ENCODE assay signal across 18 cellular contexts in the genomic region with DNA sequence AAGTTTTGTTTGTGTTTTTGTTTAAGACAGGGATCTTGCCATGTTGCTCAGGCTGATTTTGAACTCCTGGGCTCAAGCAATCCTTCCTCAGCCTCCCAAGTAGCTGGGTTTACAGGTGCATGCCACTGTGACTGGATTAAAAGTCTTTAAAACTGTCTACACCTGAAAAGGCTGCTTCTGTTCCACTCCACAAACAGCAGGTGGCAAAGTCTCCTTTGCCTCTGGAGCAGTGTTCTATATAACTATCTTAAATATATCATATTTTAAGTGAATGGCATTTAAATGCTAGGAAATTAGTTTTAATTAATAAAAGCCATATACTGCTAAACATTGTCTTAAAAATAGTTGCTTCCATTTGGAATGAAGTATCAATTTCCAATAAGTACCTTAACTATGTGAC.
DNase-seq lines count a peak whose midpoint lies in the region; ATAC-seq and TF ChIP-seq lines count a peak whose summit lies in the region.
"Had no signal": no experiment of that assay in that cellular context is flagged by ENCODE, and none has a peak within 500 bp of the region (broad histone marks: within the 10 kb centered on the region; RNA-seq: fewer than 3 reads in every experiment).

No MANE protein-coding gene starts in this region.

- H3K4me3 ChIP-seq in AG04450 (ENCODE audit: low read depth, low read length) (no peak overlapping the region), astrocyte of the cerebellum (ENCODE audit: low read depth, low read length) (no peak overlapping the region)
- H3K4me3 ChIP-seq: BLaER1, right atrium auricular region, upper lobe of left lung had no signal

- CTCF ChIA-PET in AG04450 (lab: Charles Lee): interaction anchor here (1.2 kb wide), 1 partner anchor 168 kb away, joined by 3 read pairs; no protein-coding TSS in a partner anchor

- in situ Hi-C loops in astrocyte of the cerebellum (cut with HindIII; ENCODE audit: low sequenced_read_pairs): no loop called here

- H3K27me3 ChIP-seq in AG04450 (ENCODE audit: control insufficient read depth, insufficient read depth, low read length): peaks cover 6% of the 10 kb centered on the region
- H3K27me3 ChIP-seq: BLaER1, right atrium auricular region, upper lobe of left lung had no signal

- H3K9me3 Mint-ChIP-seq in HFFc6 (no peaks in the 10 kb centered on the region), glutamatergic neuron (ENCODE audit: unreplicated experiment) (no peaks in the 10 kb centered on the region)
- H3K9me3 Mint-ChIP-seq: activated CD4-positive, alpha-beta T cell treated with anti-CD3 and anti-CD28 coated beads, Interleukin-2, amount 10 ng/mL, durations not matched to agents 7 days and 5 days; naive thymus-derived CD4-positive, alpha-beta T cell; stimulated activated effector memory CD8-positive, alpha-beta T cell treated with anti-CD3 and anti-CD28 coated beads, Interleukin-12 subunit alpha, Interleukin-12 subunit beta, amount 100 ng/mL, for 72 hours had no signal

- H3K27me3 Mint-ChIP-seq in HFFc6 (ENCODE audit: insufficient read depth): peaks cover 9% of the 10 kb centered on the region
- H3K27me3 Mint-ChIP-seq in glutamatergic neuron (ENCODE audit: unreplicated experiment): no peaks in the 10 kb centered on the region

- H3K4me1 Mint-ChIP-seq in HFFc6 (ENCODE audit: low read depth) (no peaks in the 10 kb centered on the region), glutamatergic neuron (ENCODE audit: low read depth, unreplicated experiment) (no peaks in the 10 kb centered on the region)
- H3K4me1 Mint-ChIP-seq: activated CD4-positive, alpha-beta T cell treated with anti-CD3 and anti-CD28 coated beads, Interleukin-2, amount 10 ng/mL, durations not matched to agents 7 days and 5 days; naive thymus-derived CD4-positive, alpha-beta T cell; stimulated activated effector memory CD8-positive, alpha-beta T cell treated with anti-CD3 and anti-CD28 coated beads, Interleukin-12 subunit alpha, Interleukin-12 subunit beta, amount 100 ng/mL, for 72 hours had no signal

- no peak overlapping the region for H3K27ac Mint-ChIP-seq in HFFc6
- H3K27ac Mint-ChIP-seq in glutamatergic neuron (ENCODE audit: unreplicated experiment): no peak overlapping the region
- H3K27ac Mint-ChIP-seq: activated CD4-positive, alpha-beta T cell treated with anti-CD3 and anti-CD28 coated beads, Interleukin-2, amount 10 ng/mL, durations not matched to agents 7 days and 5 days; naive thymus-derived CD4-positive, alpha-beta T cell; stimulated activated effector memory CD8-positive, alpha-beta T cell treated with anti-CD3 and anti-CD28 coated beads, Interleukin-12 subunit alpha, Interleukin-12 subunit beta, amount 100 ng/mL, for 72 hours had no signal

- POLR2A ChIA-PET in AG04450 (lab: Yijun Ruan, JAX): no interaction called here

- no peaks in the 10 kb centered on the region for H3K9me3 ChIP-seq in AG04450 (ENCODE audit: control insufficient read depth, insufficient read depth, low read length)
- H3K9me3 ChIP-seq: BLaER1, right atrium auricular region, upper lobe of left lung had no signal

- H3K4me3 Mint-ChIP-seq in HFFc6: no peak overlapping the region
- H3K4me3 Mint-ChIP-seq in glutamatergic neuron (ENCODE audit: unreplicated experiment): no peak overlapping the region
- H3K4me3 Mint-ChIP-seq: activated CD4-positive, alpha-beta T cell treated with anti-CD3 and anti-CD28 coated beads, Interleukin-2, amount 10 ng/mL, durations not matched to agents 7 days and 5 days; naive thymus-derived CD4-positive, alpha-beta T cell; stimulated activated effector memory CD8-positive, alpha-beta T cell treated with anti-CD3 and anti-CD28 coated beads, Interleukin-12 subunit alpha, Interleukin-12 subunit beta, amount 100 ng/mL, for 72 hours had no signal

- TF ChIP-seq CTCF in AG04450 (IDR thresholded peaks at IDR 0.05; ENCODE audit: low read depth, low read length): peak; percentile 42
- TF ChIP-seq CTCF in HFFc6 (IDR thresholded peaks at IDR 0.05): peak; percentile 51
- TF ChIP-seq CTCF in astrocyte of the cerebellum (IDR thresholded peaks at IDR 0.05; ENCODE audit: low read depth, low read length, missing control alignments): peak; percentile 19
- no peak for TF ChIP-seq CTCF in glutamatergic neuron (IDR thresholded peaks at IDR 0.05; ENCODE audit: partially characterized antibody, unreplicated experiment)

- ATAC-seq in HG02885 (IDR thresholded peaks at IDR 0.05; ENCODE audit: poor library complexity, unreplicated experiment) (no peak), GM21423 (IDR thresholded peaks at IDR 0.05; ENCODE audit: unreplicated experiment) (no peak)
- ATAC-seq: naive thymus-derived CD4-positive, alpha-beta T cell; stimulated activated effector memory CD8-positive, alpha-beta T cell treated with anti-CD3 and anti-CD28 coated beads, Interleukin-12 subunit alpha, Interleukin-12 subunit beta, amount 100 ng/mL, for 72 hours had no signal

- no peak overlapping the region for H3K27ac ChIP-seq in AG04450 (ENCODE audit: low read depth, low read length)
- H3K27ac ChIP-seq: BLaER1, right atrium auricular region, upper lobe of left lung had no signal

- DNase-seq in AG04450 (ENCODE audit: low read depth, low spot score): no peak
- DNase-seq in HFFc6: no peak
- DNase-seq in astrocyte of the cerebellum (ENCODE audit: low read depth): no peak
- peak; percentile 5 for DNase-seq in glomerular visceral epithelial cell (ENCODE audit: extremely low spot score)
- DNase-seq in glutamatergic neuron: no peak
- DNase-seq in SHP77 treated with DMSO at 0.1 percent for 48 hours (lab: John Stamatoyannopoulos, UW): no peak
- DNase-seq: activated CD4-positive, alpha-beta T cell treated with anti-CD3 and anti-CD28 coated beads, Interleukin-2, amount 10 ng/mL, durations not matched to agents 7 days and 5 days; DND-41; kidney glomerular epithelial cell; naive thymus-derived CD4-positive, alpha-beta T cell; NCI-H226; stimulated activated CD4-positive, alpha-beta T cell treated with anti-CD3 and anti-CD28 coated beads, Interleukin-4, amount 100 ng/mL, for 4 hours; upper lobe of left lung had no signal

- H3K36me3 Mint-ChIP-seq in HFFc6 (ENCODE audit: low read depth): no peaks in the 10 kb centered on the region
- no peaks in the 10 kb centered on the region for H3K36me3 Mint-ChIP-seq in glutamatergic neuron (ENCODE audit: unreplicated experiment)
- H3K36me3 Mint-ChIP-seq: naive thymus-derived CD4-positive, alpha-beta T cell; stimulated activated effector memory CD8-positive, alpha-beta T cell treated with anti-CD3 and anti-CD28 coated beads, Interleukin-12 subunit alpha, Interleukin-12 subunit beta, amount 100 ng/mL, for 72 hours had no signal
